In the genomic region with DNA sequence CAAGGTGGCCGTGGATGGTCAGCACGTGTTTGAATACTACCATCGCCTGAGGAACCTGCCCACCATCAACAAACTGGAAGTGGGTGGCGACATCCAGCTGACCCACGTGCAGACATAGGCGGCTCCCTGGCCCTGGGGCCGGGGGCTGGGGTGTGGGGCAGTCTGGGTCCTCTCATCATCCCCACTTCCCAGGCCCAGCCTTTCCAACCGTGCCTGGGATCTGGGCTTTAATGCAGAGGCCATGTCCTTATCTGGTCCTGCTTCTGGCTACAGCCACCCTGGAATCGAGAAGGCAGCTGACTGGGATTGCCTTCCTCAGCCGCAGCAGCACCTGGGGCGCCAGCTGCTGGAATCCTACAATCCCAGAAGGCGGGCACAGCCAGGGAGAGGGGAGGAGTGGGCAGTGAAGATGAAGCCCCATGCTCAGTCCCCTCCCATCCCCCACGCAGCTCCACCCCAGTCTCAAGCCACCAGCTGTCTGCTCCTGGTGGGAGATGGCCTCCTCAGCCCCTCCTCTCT, we compare ENCODE assay signal across 4 cellular contexts. TPM values are rescaled to one million over a fixed set of nuclear protein-coding genes. Genes with fewer than 3 reads are reported as not detected.
"Had no signal": no experiment of that assay in that cellular context is flagged by ENCODE, and none has a peak within 500 bp of the region (broad histone marks: within the 10 kb centered on the region; RNA-seq: fewer than 3 reads in every experiment).

No MANE protein-coding gene starts in this region.

RNA-seq across cellular contexts. Expression of gene LGALS9C, which starts 17.7 kb away (rescaled TPM):
- total RNA-seq: LHCN-M2, MCF 10A, Right ventricle myocardium superior, SJSA1 had no signal
